Comparison of ENCODE assay signal across 8 cellular contexts in the genomic region with DNA sequence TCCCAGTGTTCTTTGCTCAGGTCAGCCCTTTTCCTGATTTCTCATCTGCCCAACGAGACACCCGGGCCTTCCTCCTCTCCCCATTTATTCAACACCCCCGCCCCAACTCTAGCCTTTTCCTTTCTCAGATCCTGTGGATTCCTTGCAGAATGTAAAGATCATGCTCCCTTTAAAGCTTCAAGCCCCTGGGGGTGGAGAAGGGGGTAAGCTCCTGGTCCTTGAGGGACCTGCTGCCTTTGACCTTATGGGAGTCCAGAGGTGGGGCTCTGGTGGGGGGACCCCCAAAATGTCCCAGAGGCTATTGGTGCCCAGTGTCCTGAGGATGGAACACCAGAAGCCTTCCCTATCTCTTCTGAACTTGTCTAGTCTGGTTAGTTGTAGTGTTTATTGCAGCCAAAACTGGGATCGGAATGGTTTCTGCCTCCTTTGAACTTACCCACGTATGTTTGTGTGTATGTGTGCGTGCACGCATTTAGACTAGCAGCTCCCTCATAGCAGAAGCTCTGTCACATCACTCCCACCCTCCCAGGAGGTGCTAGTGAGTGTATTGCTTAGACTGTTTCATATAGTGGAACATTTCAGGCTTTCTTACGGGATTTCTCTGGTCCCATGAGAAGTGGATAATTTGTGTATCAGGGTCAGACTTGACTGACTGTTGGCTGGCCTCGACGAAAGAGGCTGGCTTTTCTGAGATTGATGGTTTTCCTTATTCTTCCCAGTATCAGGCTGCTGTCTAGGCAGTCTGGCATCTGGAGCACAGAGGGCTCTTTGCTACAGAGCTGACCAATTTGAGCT. TPM values are rescaled to one million over a fixed set of nuclear protein-coding genes. Genes with fewer than 3 reads are reported as not detected.
DNase-seq lines count a peak whose midpoint lies in the region; ATAC-seq and TF ChIP-seq lines count a peak whose summit lies in the region.

No MANE protein-coding gene starts in this region.

- peak overlapping the region in 1 of 2 donors; percentile 7 for H3K27ac ChIP-seq in aorta (ENCODE audit: low read depth in 1 of 2, low read length in 2 of 2)

- no peaks in the 10 kb centered on the region for H3K36me3 Mint-ChIP-seq in progenitor cell of endocrine pancreas (ENCODE audit: insufficient read depth)

- 16 to 23% methylated on average over 10 of the region's 10 CpGs for WGBS in aorta, 2 donors

- peaks cover 0 to 3% of the 10 kb centered on the region in 2 donors for H3K4me1 ChIP-seq in aorta (ENCODE audit: control insufficient read depth in 1 of 2, insufficient read depth in 2 of 2, low read length in 2 of 2)

- no peaks in the 10 kb centered on the region for H3K27me3 ChIP-seq in aorta (ENCODE audit: control insufficient read depth in 1 of 2, insufficient read depth in 2 of 2, low read length in 1 of 2)

- peak overlapping the region; percentile 88 for H3K4me3 Mint-ChIP-seq in progenitor cell of endocrine pancreas (ENCODE audit: low read depth)

- DNase-seq in GM12864 (ENCODE audit: low read depth) (no peak), epithelial cell of esophagus (ENCODE audit: low read depth) (no peak), progenitor cell of endocrine pancreas (ENCODE audit: low spot score, unreplicated experiment) (no peak), aorta (no peak)
- DNase-seq in activated CD8-positive, alpha-beta memory T cell treated with anti-CD3 and anti-CD28 coated beads, Interleukin-2, amount 50 U/mL, for 4 hours: no peak

- no peaks in the 10 kb centered on the region for H3K9me3 Mint-ChIP-seq in progenitor cell of endocrine pancreas (ENCODE audit: low read depth)

- peak overlapping the region; percentile 80 for H3K4me3 ChIP-seq in GM12864 (ENCODE audit: low read depth, low read length)
- peak overlapping the region; percentile 57 for H3K4me3 ChIP-seq in epithelial cell of esophagus (ENCODE audit: low read length)
- peak overlapping the region in 1 of 2 donors; percentile 53 for H3K4me3 ChIP-seq in aorta (ENCODE audit: low read length in 2 of 2)

- peaks cover 18% of the 10 kb centered on the region for H3K4me1 Mint-ChIP-seq in progenitor cell of endocrine pancreas (ENCODE audit: low read depth)

- ATAC-seq in SK-N-SH treated with all-trans-retinoic acid at 6 μM for 48 hours: peak; percentile 4; the same call in 2 of the 3 replicates
- no peak for ATAC-seq in aorta (ENCODE audit: low FRiP score)
- ATAC-seq in HG03196 (IDR thresholded peaks at IDR 0.05; ENCODE audit: unreplicated experiment): no peak
- ATAC-seq in GM21737 (IDR thresholded peaks at IDR 0.05; ENCODE audit: unreplicated experiment): no peak

- H3K36me3 ChIP-seq in aorta (ENCODE audit: control insufficient read depth in 1 of 2, insufficient read depth in 2 of 2, low read length in 1 of 2): no peaks in the 10 kb centered on the region

- TF ChIP-seq CTCF in GM12864 (IDR thresholded peaks at IDR 0.05; ENCODE audit: low read depth, low read length, missing control alignments) (no peak), epithelial cell of esophagus (IDR thresholded peaks at IDR 0.05; ENCODE audit: insufficient read depth, low read depth, low read length, missing control alignments) (no peak), progenitor cell of endocrine pancreas (IDR thresholded peaks at IDR 0.05; ENCODE audit: unreplicated experiment) (no peak)

- peaks cover 48% of the 10 kb centered on the region for H3K27me3 Mint-ChIP-seq in progenitor cell of endocrine pancreas

- intact Hi-C loops in aorta (cut with DNase I): loop anchor here (2.0 to 10.0 kb wide), 5 partner anchors 29 to 213 kb away; no protein-coding TSS in a partner anchor

- peak overlapping the region; percentile 77 for H3K27ac Mint-ChIP-seq in progenitor cell of endocrine pancreas

- H3K9me3 ChIP-seq in aorta (ENCODE audit: control insufficient read depth, low read length): no peaks in the 10 kb centered on the region

TF ChIP-seq in SK-N-SH treated with all-trans-retinoic acid at 6 μM for 48 hours, 23 proteins besides CTCF, POLR2A, EP300 and RAD21 (continues in another document):
- TF ChIP-seq, protein P1, sequence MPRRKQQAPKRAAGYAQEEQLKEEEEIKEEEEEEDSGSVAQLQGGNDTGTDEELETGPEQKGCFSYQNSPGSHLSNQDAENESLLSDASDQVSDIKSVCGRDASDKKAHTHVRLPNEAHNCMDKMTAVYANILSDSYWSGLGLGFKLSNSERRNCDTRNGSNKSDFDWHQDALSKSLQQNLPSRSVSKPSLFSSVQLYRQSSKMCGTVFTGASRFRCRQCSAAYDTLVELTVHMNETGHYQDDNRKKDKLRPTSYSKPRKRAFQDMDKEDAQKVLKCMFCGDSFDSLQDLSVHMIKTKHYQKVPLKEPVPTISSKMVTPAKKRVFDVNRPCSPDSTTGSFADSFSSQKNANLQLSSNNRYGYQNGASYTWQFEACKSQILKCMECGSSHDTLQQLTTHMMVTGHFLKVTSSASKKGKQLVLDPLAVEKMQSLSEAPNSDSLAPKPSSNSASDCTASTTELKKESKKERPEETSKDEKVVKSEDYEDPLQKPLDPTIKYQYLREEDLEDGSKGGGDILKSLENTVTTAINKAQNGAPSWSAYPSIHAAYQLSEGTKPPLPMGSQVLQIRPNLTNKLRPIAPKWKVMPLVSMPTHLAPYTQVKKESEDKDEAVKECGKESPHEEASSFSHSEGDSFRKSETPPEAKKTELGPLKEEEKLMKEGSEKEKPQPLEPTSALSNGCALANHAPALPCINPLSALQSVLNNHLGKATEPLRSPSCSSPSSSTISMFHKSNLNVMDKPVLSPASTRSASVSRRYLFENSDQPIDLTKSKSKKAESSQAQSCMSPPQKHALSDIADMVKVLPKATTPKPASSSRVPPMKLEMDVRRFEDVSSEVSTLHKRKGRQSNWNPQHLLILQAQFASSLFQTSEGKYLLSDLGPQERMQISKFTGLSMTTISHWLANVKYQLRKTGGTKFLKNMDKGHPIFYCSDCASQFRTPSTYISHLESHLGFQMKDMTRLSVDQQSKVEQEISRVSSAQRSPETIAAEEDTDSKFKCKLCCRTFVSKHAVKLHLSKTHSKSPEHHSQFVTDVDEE (CRISPR knock-in tag; IDR thresholded peaks at IDR 0.05): no peak
- no peak for TF ChIP-seq PATZ1 (CRISPR knock-in tag; IDR thresholded peaks at IDR 0.05; ENCODE audit: borderline replicate concordance)
- no peak for TF ChIP-seq CSRNP3 (CRISPR knock-in tag; IDR thresholded peaks at IDR 0.05)
- TF ChIP-seq, protein P2, sequence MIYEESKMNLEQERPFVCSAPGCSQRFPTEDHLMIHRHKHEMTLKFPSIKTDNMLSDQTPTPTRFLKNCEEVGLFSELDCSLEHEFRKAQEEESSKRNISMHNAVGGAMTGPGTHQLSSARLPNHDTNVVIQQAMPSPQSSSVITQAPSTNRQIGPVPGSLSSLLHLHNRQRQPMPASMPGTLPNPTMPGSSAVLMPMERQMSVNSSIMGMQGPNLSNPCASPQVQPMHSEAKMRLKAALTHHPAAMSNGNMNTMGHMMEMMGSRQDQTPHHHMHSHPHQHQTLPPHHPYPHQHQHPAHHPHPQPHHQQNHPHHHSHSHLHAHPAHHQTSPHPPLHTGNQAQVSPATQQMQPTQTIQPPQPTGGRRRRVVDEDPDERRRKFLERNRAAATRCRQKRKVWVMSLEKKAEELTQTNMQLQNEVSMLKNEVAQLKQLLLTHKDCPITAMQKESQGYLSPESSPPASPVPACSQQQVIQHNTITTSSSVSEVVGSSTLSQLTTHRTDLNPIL (CRISPR knock-in tag; IDR thresholded peaks at IDR 0.05; ENCODE audit: low read depth): no peak
- no peak for TF ChIP-seq ZFP3 (CRISPR knock-in tag; IDR thresholded peaks at IDR 0.05)
- no peak for TF ChIP-seq PPARA (CRISPR knock-in tag; IDR thresholded peaks at IDR 0.05; ENCODE audit: borderline replicate concordance)
- TF ChIP-seq BACH2 (CRISPR knock-in tag; IDR thresholded peaks at IDR 0.05; ENCODE audit: borderline replicate concordance): no peak
- no peak for TF ChIP-seq ESRRG (CRISPR knock-in tag; IDR thresholded peaks at IDR 0.05)
- no peak for TF ChIP-seq GLIS3 (CRISPR knock-in tag; IDR thresholded peaks at IDR 0.05)
- no peak for TF ChIP-seq CSDC2 (CRISPR knock-in tag; IDR thresholded peaks at IDR 0.05)
- no peak for TF ChIP-seq ZNF565 (CRISPR knock-in tag; conservative IDR thresholded peaks at IDR 0.05; ENCODE audit: low read depth)
- TF ChIP-seq ARNTL (CRISPR knock-in tag; IDR thresholded peaks at IDR 0.05; ENCODE audit: borderline replicate concordance, low read depth): no peak
- TF ChIP-seq ZNF8 (CRISPR knock-in tag; IDR thresholded peaks at IDR 0.05): no peak
- TF ChIP-seq TOX (CRISPR knock-in tag; IDR thresholded peaks at IDR 0.05; ENCODE audit: borderline replicate concordance): no peak

RNA-seq across cellular contexts. Expression of gene GALNT10, which starts 1.1 kb away (rescaled TPM):
- 20.6 and 28.9 TPM in 2 replicates for total RNA-seq in progenitor cell of endocrine pancreas
- total RNA-seq in aorta: 10 to 100 TPM; 42.9 to 44.2 TPM
- 10 to 100 TPM in 1 of 2 donors, 1 to 10 TPM in 1; 9.1 to 10.4 TPM for polyA plus RNA-seq in aorta
